In the genomic region with DNA sequence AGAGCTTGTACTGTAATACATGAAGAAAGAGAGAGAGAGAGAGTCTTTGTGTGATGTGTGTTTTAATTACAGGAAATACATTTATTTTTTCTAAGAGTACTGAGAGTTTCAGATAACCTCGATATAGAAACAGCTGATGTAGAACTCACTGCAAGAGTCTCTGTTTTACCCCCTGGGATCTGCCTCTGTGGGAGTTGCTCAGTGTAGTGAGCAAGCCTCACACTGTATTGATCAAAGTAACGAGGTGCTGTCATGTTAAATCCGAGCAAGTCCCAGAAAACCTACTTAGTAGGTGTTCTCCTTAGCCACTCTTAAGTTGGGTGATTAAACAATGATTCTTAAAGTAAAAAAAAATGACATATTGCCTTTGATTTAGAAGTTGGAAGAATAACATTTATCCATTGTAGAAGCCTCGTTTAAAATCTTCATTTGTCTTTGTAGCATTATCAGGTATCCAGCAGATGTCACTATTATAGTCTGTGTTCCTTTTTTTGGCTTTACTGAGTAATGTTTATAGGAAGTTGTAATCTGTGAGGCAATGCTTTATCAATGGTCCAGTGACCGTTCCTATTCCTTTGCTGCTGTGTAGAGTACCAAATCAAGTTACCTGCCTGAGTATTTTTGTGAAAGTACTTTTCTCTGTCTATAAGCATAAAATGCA, we compare ENCODE assay signal across 8 cellular contexts.
DNase-seq lines count a peak whose midpoint lies in the region; ATAC-seq and TF ChIP-seq lines count a peak whose summit lies in the region.

No MANE protein-coding gene starts in this region.

- TF ChIP-seq CTCF in OCI-LY1 (IDR thresholded peaks at IDR 0.05; ENCODE audit: low read length) = peak; percentile 46; the same call in 1 of the 2 replicates
- TF ChIP-seq CTCF in fibroblast of pulmonary artery (IDR thresholded peaks at IDR 0.05; ENCODE audit: low read length, missing control alignments) = peak; percentile 22

- no peak for ATAC-seq in HG02884 (IDR thresholded peaks at IDR 0.05; ENCODE audit: unreplicated experiment)
- no peak for ATAC-seq in GM18502 (IDR thresholded peaks at IDR 0.05; ENCODE audit: poor library complexity, unreplicated experiment)

- no peak overlapping the region for H3K27ac ChIP-seq in OCI-LY1 (ENCODE audit: low read depth, low read length, poor library complexity, severe bottlenecking)

- no peaks in the 10 kb centered on the region for H3K79me2 ChIP-seq in OCI-LY1 (ENCODE audit: insufficient read depth, low read length)

- H3K9me3 ChIP-seq in OCI-LY1 (ENCODE audit: low read length) = no peaks in the 10 kb centered on the region

- H3F3A ChIP-seq in OCI-LY1 (ENCODE audit: insufficient read depth, low read length) = no peaks in the 10 kb centered on the region

- H3K36me3 ChIP-seq in OCI-LY1 (ENCODE audit: insufficient read depth, low read length) = no peaks in the 10 kb centered on the region

- DNase-seq in AG08396 (ENCODE audit: low spot score) (peak; percentile 13), H4 (ENCODE audit: low spot score) (peak; percentile 31), fibroblast of pulmonary artery (ENCODE audit: low read depth) (peak; percentile 20)
- no peak for DNase-seq in activated CD4-positive, alpha-beta T cell treated with anti-CD3 and anti-CD28 coated beads, Interleukin-2, amount 50 U/mL, for 4 hours
- no peak for DNase-seq in activated CD4-positive, alpha-beta T cell treated with anti-CD3 and anti-CD28 coated beads, Interleukin-2, amount 50 U/mL, for 1 hour

- H3K4me1 ChIP-seq in OCI-LY1 (ENCODE audit: insufficient read depth, low read length, severe bottlenecking) = no peaks in the 10 kb centered on the region

- H2AFZ ChIP-seq in OCI-LY1 (ENCODE audit: low read length) = no peak overlapping the region

- H3K4me3 ChIP-seq in OCI-LY1 (ENCODE audit: low read depth, low read length, poor library complexity, severe bottlenecking) (no peak overlapping the region), fibroblast of pulmonary artery (replicated peaks; ENCODE audit: low read depth, low read length) (no peak overlapping the region)

- no peaks in the 10 kb centered on the region for H3K27me3 ChIP-seq in OCI-LY1 (ENCODE audit: insufficient read depth, low read length)

- H4K20me1 ChIP-seq in OCI-LY1 (ENCODE audit: insufficient read depth, low read length) = no peaks in the 10 kb centered on the region

- H3K9me2 ChIP-seq in OCI-LY1 (ENCODE audit: low read depth, low read length) = no peaks in the 10 kb centered on the region

- H3K4me2 ChIP-seq in OCI-LY1 (ENCODE audit: low read length) = no peak overlapping the region

- H3K9ac ChIP-seq in OCI-LY1 (ENCODE audit: low read length) = no peak overlapping the region

Comparison
In these comparisons a context has a peak if more than half of its experiments do, and no peak if none do; other contexts are left out.
1. DNase-seq: peak in AG08396 (single experiment), H4 (single experiment) and fibroblast of pulmonary artery (single experiment); none in activated CD4-positive, alpha-beta T cell treated with anti-CD3 and anti-CD28 coated beads, Interleukin-2, amount 50 U/mL, for 4 hours (0 of 2) and activated CD4-positive, alpha-beta T cell treated with anti-CD3 and anti-CD28 coated beads, Interleukin-2, amount 50 U/mL, for 1 hour (single experiment).